In genomic region chr10:20883552-20883951, GRCh38 we compare ENCODE assay signal across 28 cellular contexts. TPM values are rescaled to one million over a fixed set of nuclear protein-coding genes. Genes with fewer than 3 reads are reported as not detected.
A peak's percentile ranks its signal among the peaks of the same experiment; 100 is the strongest.
DNase-seq lines count a peak whose midpoint lies in the region; ATAC-seq, FAIRE-seq and TF ChIP-seq lines count a peak whose summit lies in the region.
"Had no signal": no experiment of that assay in that cellular context is flagged by ENCODE, and none has a peak within 500 bp of the region (broad histone marks: within the 10 kb centered on the region; RNA-seq: fewer than 3 reads in every experiment).

No MANE protein-coding gene starts in this region.

- TF ChIP-seq EP300 in HepG2 (IDR thresholded peaks at IDR 0.05; ENCODE audit: low read depth in 2 of 2, low read length in 2 of 2) (no peak), HepG2 (CRISPR knock-in tag; IDR thresholded peaks at IDR 0.05; ENCODE audit: borderline replicate concordance) (no peak), K562 (IDR thresholded peaks at IDR 0.05; ENCODE audit: low read length) (no peak)

- H3K9ac ChIP-seq in HepG2 (ENCODE audit: insufficient read depth, low read depth, low read length) (no peak overlapping the region), K562 (ENCODE audit: insufficient read depth in 1 of 2, low read depth in 2 of 2, low read length in 2 of 2) (no peak overlapping the region)
- H3K9ac ChIP-seq: BLaER1 had no signal

- H3K9me1 ChIP-seq in K562 (ENCODE audit: control insufficient read depth, insufficient read depth, low read length), result no peaks in the 10 kb centered on the region

- H3K27me3 ChIP-seq in cardiac muscle cell, result no peaks in the 10 kb centered on the region
- H3K27me3 ChIP-seq in HepG2 (ENCODE audit: control insufficient read depth in 1 of 2, insufficient read depth in 2 of 2, low read length in 2 of 2), result 0 out of 5 replicates have a peak, but pooled peaks cover 0 to 2% of the 10 kb centered on the region in 2 experiments
- no peaks in the 10 kb centered on the region for H3K27me3 ChIP-seq in right lobe of liver
- no peaks in the 10 kb centered on the region; a peak in 1 of 5 replicates for H3K27me3 ChIP-seq in K562 (ENCODE audit: control insufficient read depth in 2 of 2, insufficient read depth in 2 of 2, low read length in 2 of 2)
- H3K27me3 ChIP-seq: BE2C, BLaER1 had no signal

- H4K20me1 ChIP-seq in HepG2 (ENCODE audit: insufficient read depth, low read length) (no peaks in the 10 kb centered on the region), K562 (replicated peaks; ENCODE audit: control insufficient read depth, insufficient read depth, low read length) (no peaks in the 10 kb centered on the region)
- H4K20me1 ChIP-seq: BLaER1 had no signal

- no peak for TF ChIP-seq CTCF in cardiac muscle cell (IDR thresholded peaks at IDR 0.05; ENCODE audit: low read depth, low read length)
- TF ChIP-seq CTCF in HepG2 (CRISPR knock-in tag; IDR thresholded peaks at IDR 0.05), result no peak
- TF ChIP-seq CTCF in right lobe of liver (IDR thresholded peaks at IDR 0.05), result no peak
- TF ChIP-seq CTCF in K562 (IDR thresholded peaks at IDR 0.05 in 2 of 3, conservative IDR thresholded peaks at IDR 0.05 in 1 of 3; ENCODE audit: insufficient read depth in 2 of 3, low read depth in 1 of 3, low read length in 3 of 3), result no peak

- H3K4me3 ChIP-seq in cardiac muscle cell (no peak overlapping the region), HepG2 (replicated peaks in 1 of 3; ENCODE audit: insufficient read depth in 1 of 3, low read depth in 2 of 3, low read length in 3 of 3) (no peak overlapping the region), right lobe of liver (no peak overlapping the region), K562 (no peak overlapping the region)
- H3K4me3 ChIP-seq: BLaER1, GM12878 had no signal

- TF ChIP-seq POLR2A in HepG2 (IDR thresholded peaks at IDR 0.05; ENCODE audit: insufficient read depth in 1 of 2, low read depth in 2 of 2, low read length in 2 of 2), result no peak
- TF ChIP-seq POLR2A in right lobe of liver (IDR thresholded peaks at IDR 0.05), result no peak
- TF ChIP-seq POLR2A in K562 (conservative IDR thresholded peaks at IDR 0.05), result no peak

- no peaks in the 10 kb centered on the region for H3K36me3 Mint-ChIP-seq in natural killer cell treated with Interleukin-12 subunit alpha and Interleukin-12 subunit beta and Interleukin-15 and Interleukin-18, amount 100 ng/mL, for 72 hours
- H3K36me3 Mint-ChIP-seq: CD14-positive monocyte; CD4-positive, alpha-beta memory T cell; CD4-positive, CD25-positive, alpha-beta regulatory T cell; CD8-positive, alpha-beta memory T cell had no signal

- H3K27me3 Mint-ChIP-seq in natural killer cell treated with Interleukin-12 subunit alpha and Interleukin-12 subunit beta and Interleukin-15 and Interleukin-18, amount 100 ng/mL, for 72 hours, result peaks cover 4 to 14% of the 10 kb centered on the region in 2 donors
- H3K27me3 Mint-ChIP-seq: CD4-positive, alpha-beta memory T cell; CD8-positive, alpha-beta memory T cell had no signal

- FAIRE-seq in HepG2 (lab: Jason Lieb, UNC) (no peak), K562 (lab: Jason Lieb, UNC) (no peak), islet of Langerhans (lab: Jason Lieb, UNC) (peak; percentile 21)
- FAIRE-seq: GM12878, GM12892, GM18507 had no signal

- no peak for ATAC-seq in left ventricle myocardium superior
- no peak for ATAC-seq in HepG2
- ATAC-seq in right lobe of liver, result no peak
- no peak for ATAC-seq in K562
- no peak for ATAC-seq in natural killer cell treated with Interleukin-12 subunit alpha and Interleukin-12 subunit beta and Interleukin-15 and Interleukin-18, amount 100 ng/mL, for 72 hours
- ATAC-seq: GM12878 had no signal

- H3K36me3 ChIP-seq in cardiac muscle cell (peaks cover 81% of the 10 kb centered on the region), HepG2 (replicated peaks in 1 of 2; ENCODE audit: control insufficient read depth in 1 of 2, insufficient read depth in 2 of 2, low read length in 2 of 2) (no peaks in the 10 kb centered on the region), right lobe of liver (no peaks in the 10 kb centered on the region), K562 (ENCODE audit: control insufficient read depth, insufficient read depth, low read length) (no peaks in the 10 kb centered on the region)
- H3K36me3 ChIP-seq: BE2C, BLaER1 had no signal

- CTCF ChIA-PET in HepG2 (lab: Yijun Ruan, JAX; ENCODE audit: low intra/inter-chr PET ratio, low total read pairs), result no interaction called here
- CTCF ChIA-PET in K562 (lab: Yijun Ruan, JAX; ENCODE audit: low intra/inter-chr PET ratio), result no interaction called here

- H3K4me2 ChIP-seq in HepG2 (ENCODE audit: low read depth, low read length), result no peak overlapping the region
- no peak overlapping the region for H3K4me2 ChIP-seq in K562 (ENCODE audit: insufficient read depth, low read length)
- H3K4me2 ChIP-seq: BLaER1 had no signal

- TF ChIP-seq RAD21 in HepG2 (CRISPR knock-in tag; IDR thresholded peaks at IDR 0.05) (no peak), K562 (CRISPR knock-in tag; conservative IDR thresholded peaks at IDR 0.05 in 1 of 2, IDR thresholded peaks at IDR 0.05 in 1 of 2) (no peak)

- peaks cover 34% of the 10 kb centered on the region for H3K4me1 ChIP-seq in cardiac muscle cell (ENCODE audit: low read depth)
- no peaks in the 10 kb centered on the region for H3K4me1 ChIP-seq in HepG2 (ENCODE audit: insufficient read depth, low read length)
- peaks cover 0 to 3% (median under 1%) of the 10 kb centered on the region in 4 donors for H3K4me1 ChIP-seq in right lobe of liver
- H3K4me1 ChIP-seq in K562 (replicated peaks in 1 of 2; ENCODE audit: control insufficient read depth in 2 of 2, insufficient read depth in 2 of 2, low read length in 2 of 2), result no peaks in the 10 kb centered on the region
- H3K4me1 ChIP-seq: BLaER1 had no signal

- POLR2A ChIA-PET in HepG2 (lab: Yijun Ruan, JAX) (no interaction called here), K562 (lab: Yijun Ruan, JAX) (no interaction called here)

- H3K27ac Mint-ChIP-seq in natural killer cell treated with Interleukin-12 subunit alpha and Interleukin-12 subunit beta and Interleukin-15 and Interleukin-18, amount 100 ng/mL, for 72 hours, result no peak overlapping the region
- H3K27ac Mint-ChIP-seq: CD14-positive monocyte; CD4-positive, alpha-beta memory T cell; CD4-positive, CD25-positive, alpha-beta regulatory T cell; CD8-positive, alpha-beta memory T cell had no signal

- no peaks in the 10 kb centered on the region for H3K9me3 ChIP-seq in cardiac muscle cell (ENCODE audit: low read depth)
- H3K9me3 ChIP-seq in HepG2 (ENCODE audit: low read length), result no peaks in the 10 kb centered on the region
- no peaks in the 10 kb centered on the region for H3K9me3 ChIP-seq in right lobe of liver
- H3K9me3 ChIP-seq in K562 (replicated peaks; ENCODE audit: control insufficient read depth, insufficient read depth, low read depth, low read length), result no peaks in the 10 kb centered on the region
- H3K9me3 ChIP-seq: BE2C, BLaER1 had no signal

- 50% methylated on average over 2 of the region's 2 CpGs for WGBS in HepG2 (ENCODE audit: low lambda C conversion rate)
- 90% methylated on average over 2 of the region's 2 CpGs for WGBS in right lobe of liver (ENCODE audit: insufficient coverage, low coverage, low lambda C conversion rate, missing lambda C conversion rate)
- WGBS in K562 (ENCODE audit: insufficient coverage, low coverage, missing lambda C conversion rate), result 38% methylated on average over 2 of the region's 2 CpGs

- H2AFZ ChIP-seq in HepG2 (ENCODE audit: low read length), result no peak overlapping the region
- H2AFZ ChIP-seq in K562 (ENCODE audit: low read depth, low read length), result no peak overlapping the region

- H3K9me3 Mint-ChIP-seq in natural killer cell treated with Interleukin-12 subunit alpha and Interleukin-12 subunit beta and Interleukin-15 and Interleukin-18, amount 100 ng/mL, for 72 hours, result no peaks in the 10 kb centered on the region

- no peak overlapping the region for H3K4me3 Mint-ChIP-seq in natural killer cell treated with Interleukin-12 subunit alpha and Interleukin-12 subunit beta and Interleukin-15 and Interleukin-18, amount 100 ng/mL, for 72 hours
- H3K4me3 Mint-ChIP-seq: CD14-positive monocyte; CD4-positive, alpha-beta memory T cell; CD4-positive, CD25-positive, alpha-beta regulatory T cell; CD8-positive, alpha-beta memory T cell had no signal

- no peak for DNase-seq in cardiac muscle cell (ENCODE audit: low read depth in 1 of 2, low spot score in 1 of 2)
- no peak for DNase-seq in left ventricle myocardium superior
- no peak for DNase-seq in HepG2 (ENCODE audit: low spot score)
- DNase-seq in right lobe of liver, result no peak
- no peak for DNase-seq in K562 (ENCODE audit: extremely low read depth in 1 of 4, low spot score in 3 of 4)
- no peak for DNase-seq in natural killer cell treated with Interleukin-12 subunit alpha and Interleukin-12 subunit beta and Interleukin-15 and Interleukin-18, amount 100 ng/mL, for 72 hours (ENCODE audit: low spot score)
- no peak for DNase-seq in activated CD4-positive, alpha-beta T cell treated with anti-CD3 and anti-CD28 coated beads, Interleukin-2, amount 50 U/mL, for 48 hours
- DNase-seq: ACHN; BE2C; C1 segment of cervical spinal cord; CD4-positive, alpha-beta memory T cell; CD4-positive, CD25-positive, alpha-beta regulatory T cell; CD8-positive, alpha-beta memory T cell; COR-L47; DMS 273 treated with DMSO at 0.1 percent for 48 hours; DMS153; DMS53; DMS79; DND-41; EL; GDM1 had no signal

- in situ Hi-C loops in HepG2 (cut with HindIII; ENCODE audit: extremely low pct_ligation_motif_present, low pct_unique_long_range_greater_than_20kb), result no loop called here
- in situ Hi-C loops in K562 (cut with MboI), result no loop called here

- H3K79me2 ChIP-seq in HepG2 (ENCODE audit: insufficient read depth, low read length) (no peaks in the 10 kb centered on the region), K562 (ENCODE audit: control insufficient read depth, insufficient read depth, low read length) (no peaks in the 10 kb centered on the region)

- peak overlapping the region; percentile 64 for H3K27ac ChIP-seq in cardiac muscle cell
- H3K27ac ChIP-seq in HepG2 (ENCODE audit: extremely low read length, insufficient read depth, low read length), result no peak overlapping the region
- no peak overlapping the region for H3K27ac ChIP-seq in right lobe of liver
- H3K27ac ChIP-seq in K562 (ENCODE audit: extremely low read depth, low read depth, low read length), result no peak overlapping the region
- H3K27ac ChIP-seq: 22Rv1, BLaER1 had no signal

- intact Hi-C loops in left ventricle myocardium superior (cut with micrococcal nuclease) (no loop called here), HepG2 (cut with micrococcal nuclease; ENCODE audit: unreplicated experiment) (no loop called here), right lobe of liver (cut with DNase I) (no loop called here), K562 (cut with micrococcal nuclease) (no loop called here)

- BruUV-seq in HepG2 (replicated peaks; lab: Mats Ljungman, UMichigan) (no TSS peak), K562 (replicated peaks; lab: Mats Ljungman, UMichigan) (no TSS peak)

- no peaks in the 10 kb centered on the region for H3K4me1 Mint-ChIP-seq in natural killer cell treated with Interleukin-12 subunit alpha and Interleukin-12 subunit beta and Interleukin-15 and Interleukin-18, amount 100 ng/mL, for 72 hours (ENCODE audit: low read depth in 2 of 2)
- H3K4me1 Mint-ChIP-seq: CD14-positive monocyte; CD4-positive, alpha-beta memory T cell; CD4-positive, CD25-positive, alpha-beta regulatory T cell; CD8-positive, alpha-beta memory T cell had no signal

RNA-seq across cellular contexts. Expression of gene NEBL, which starts 13.6 kb away (rescaled TPM):
- 270 and 489 TPM in 2 replicates for total RNA-seq in cardiac muscle cell
- polyA plus RNA-seq in cardiac muscle cell, result 247 and 317 TPM in 2 replicates
- 781 TPM for total RNA-seq in left ventricle myocardium superior
- not detected in 2 replicates for total RNA-seq in HepG2 (2016; rRNA removed; fragmentation: Illumina TruSeq; extraction: Trizol)
- not detected in 2 replicates for total RNA-seq in HepG2 (2016; cell fraction: cytosol; rRNA removed; fragmentation: Illumina TruSeq; extraction: Trizol; ENCODE audit: low read depth)
- not detected in 2 replicates for total RNA-seq in HepG2 (2016; cell fraction: insoluble cytoplasmic fraction; rRNA removed; fragmentation: Illumina TruSeq; extraction: Trizol)
- not detected in 2 replicates for total RNA-seq in HepG2 (2016; cell fraction: membrane; rRNA removed; fragmentation: Illumina TruSeq; extraction: Trizol)
- total RNA-seq in HepG2 (2016; cell fraction: nucleus; rRNA removed; fragmentation: Illumina TruSeq; extraction: Trizol), result not detected in 2 replicates
- polyA plus RNA-seq in HepG2 (2011; rRNA removed), result not detected in 2 replicates
- not detected in 2 replicates for polyA plus RNA-seq in HepG2 (2011; cell fraction: cytosol; rRNA removed)
- polyA plus RNA-seq in HepG2 (2011; cell fraction: nucleus; rRNA removed), result not detected in 2 replicates
- polyA plus RNA-seq in HepG2 (2012), result not detected in 2 replicates
- not detected in 2 replicates for polyA plus RNA-seq in HepG2 (2016; cell fraction: cytosol; fragmentation: Illumina TruSeq; extraction: Trizol; ENCODE audit: low read depth)
- not detected in 2 replicates for polyA plus RNA-seq in HepG2 (2016; cell fraction: insoluble cytoplasmic fraction; fragmentation: Illumina TruSeq; extraction: Trizol; ENCODE audit: low read depth)
- not detected in 2 replicates for polyA plus RNA-seq in HepG2 (2016; cell fraction: membrane; fragmentation: Illumina TruSeq; extraction: Trizol; ENCODE audit: low read depth)
- not detected in 2 replicates for polyA plus RNA-seq in HepG2 (2016; cell fraction: nucleus; fragmentation: Illumina TruSeq; extraction: Trizol; ENCODE audit: insufficient read depth, low read depth)
- 0.40 TPM in 1 of 2 replicates, not detected in the other for polyA minus RNA-seq in HepG2 (2011; rRNA and poly(A)+ RNA removed; ENCODE audit: low replicate concordance)
- not detected in 2 replicates for polyA minus RNA-seq in HepG2 (2011; cell fraction: cytosol; rRNA and poly(A)+ RNA removed)
- polyA minus RNA-seq in HepG2 (2011; cell fraction: nucleus; rRNA and poly(A)+ RNA removed), result 0.25 TPM in 1 of 2 replicates, not detected in the other
- total RNA-seq in right lobe of liver, result 1 to 10 TPM; 1.2 to 8.3 (median 2.4) TPM
- 5.5 and 30.8 TPM in 2 replicates for total RNA-seq in K562 (2011; cell fraction: chromatin; rRNA removed; ENCODE audit: low replicate concordance)
- 2.7 and 8.0 TPM in 2 replicates for total RNA-seq in K562 (2011; cell fraction: nucleolus; rRNA removed)
- 15.3 and 18.3 TPM in 2 replicates for total RNA-seq in K562 (2011; cell fraction: nucleoplasm; rRNA removed)
- total RNA-seq in K562 (2014; rRNA removed), result 11.1 and 11.2 TPM in 2 replicates
- total RNA-seq in K562 (2014; rRNA removed; fragmentation: Illumina TruSeq; extraction: Trizol), result 14.6 and 16.5 TPM in 2 replicates
- total RNA-seq in K562 (2015; rRNA removed; fragmentation: Illumina TruSeq; extraction: Trizol), result 8.0 and 8.7 TPM in 2 replicates
- 10.0 and 12.5 TPM in 2 replicates for total RNA-seq in K562 (2021)
- 0.73 and 0.82 TPM in 2 replicates for polyA plus RNA-seq in K562 (2011; rRNA removed)
- polyA plus RNA-seq in K562 (2011; cell fraction: cytosol; rRNA removed), result 0.37 and 0.43 TPM in 2 replicates
- 1.1 and 1.3 TPM in 2 replicates for polyA plus RNA-seq in K562 (2011; cell fraction: nucleus; rRNA removed)
- polyA plus RNA-seq in K562 (2012), result 10.3 and 38.0 TPM in 2 replicates
- polyA plus RNA-seq in K562 (2014; fragmentation: Illumina TruSeq; extraction: Trizol), result 9.5 and 9.8 TPM in 2 replicates
- 1 to 10 TPM; 2.3 to 3.0 TPM for polyA plus RNA-seq in K562 (2014; fragmentation: Nextera tagmentation; extraction: Ambion mirVana)
- polyA plus RNA-seq in K562 (2014; rRNA removed), result 10.7 and 11.7 TPM in 2 replicates
- 1.9 and 2.8 TPM in 2 replicates for polyA minus RNA-seq in K562 (2011; rRNA and poly(A)+ RNA removed)
- 0.67 and 0.73 TPM in 2 replicates for polyA minus RNA-seq in K562 (2011; cell fraction: cytosol; rRNA and poly(A)+ RNA removed)
- polyA minus RNA-seq in K562 (2011; cell fraction: nucleus; rRNA and poly(A)+ RNA removed), result 2.2 and 4.2 TPM in 2 replicates
- total RNA-seq in natural killer cell treated with Interleukin-12 subunit alpha and Interleukin-12 subunit beta and Interleukin-15 and Interleukin-18, amount 100 ng/mL, for 72 hours, result not detected
- total RNA-seq: CD4-positive, alpha-beta memory T cell had no signal
- polyA plus RNA-seq: CD4-positive, alpha-beta memory T cell; CD8-positive, alpha-beta memory T cell had no signal
